In genomic region chr4:147683717-147684700, GRCh38 we compare ENCODE assay signal across 1 cellular context.
TF ChIP-seq lines count a peak whose summit lies in the region.

Gene PRMT9, minus strand, starts transcription at chr4:147684163. Its CDS starts 176 bp downstream, at chr4:147683987.

TF ChIP-seq in K562, 482 proteins besides CTCF, POLR2A, EP300 and RAD21 (continued from another document and continues in another):
- TF ChIP-seq CEBPZ (IDR thresholded peaks at IDR 0.05; ENCODE audit: borderline replicate concordance, low read depth, low read length): no peak
- no peak for TF ChIP-seq ZBTB33 (CRISPR knock-in tag; IDR thresholded peaks at IDR 0.05)
- TF ChIP-seq NEUROD1 (IDR thresholded peaks at IDR 0.05; ENCODE audit: borderline replicate concordance, low read depth, low read length, partially characterized antibody): peak; percentile 14
- TF ChIP-seq ZSCAN29 (IDR thresholded peaks at IDR 0.05): no peak
- TF ChIP-seq ZNF511 (CRISPR knock-in tag; IDR thresholded peaks at IDR 0.05): 0 out of 2 replicates have a peak, but pooled peaks have one; percentile 73
- TF ChIP-seq TAL1 (IDR thresholded peaks at IDR 0.05): no peak
- TF ChIP-seq NFYB (IDR thresholded peaks at IDR 0.05; ENCODE audit: extremely low read depth, insufficient read length): no peak
- TF ChIP-seq ZNF239 (CRISPR knock-in tag; IDR thresholded peaks at IDR 0.05): no peak
- TF ChIP-seq POLR3G (IDR thresholded peaks at IDR 0.05; ENCODE audit: extremely low read depth, insufficient read length, insufficient replicate concordance): no peak
- no peak for TF ChIP-seq RBM15 (IDR thresholded peaks at IDR 0.05; ENCODE audit: insufficient read depth, low read length)
- TF ChIP-seq, protein P1, sequence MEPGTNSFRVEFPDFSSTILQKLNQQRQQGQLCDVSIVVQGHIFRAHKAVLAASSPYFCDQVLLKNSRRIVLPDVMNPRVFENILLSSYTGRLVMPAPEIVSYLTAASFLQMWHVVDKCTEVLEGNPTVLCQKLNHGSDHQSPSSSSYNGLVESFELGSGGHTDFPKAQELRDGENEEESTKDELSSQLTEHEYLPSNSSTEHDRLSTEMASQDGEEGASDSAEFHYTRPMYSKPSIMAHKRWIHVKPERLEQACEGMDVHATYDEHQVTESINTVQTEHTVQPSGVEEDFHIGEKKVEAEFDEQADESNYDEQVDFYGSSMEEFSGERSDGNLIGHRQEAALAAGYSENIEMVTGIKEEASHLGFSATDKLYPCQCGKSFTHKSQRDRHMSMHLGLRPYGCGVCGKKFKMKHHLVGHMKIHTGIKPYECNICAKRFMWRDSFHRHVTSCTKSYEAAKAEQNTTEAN (CRISPR knock-in tag; IDR thresholded peaks at IDR 0.05): no peak
- TF ChIP-seq ZBTB40 (IDR thresholded peaks at IDR 0.05): peak; percentile 30; the same call in 1 of the 2 replicates
- TF ChIP-seq ZBTB40 (CRISPR knock-in tag; IDR thresholded peaks at IDR 0.05): no peak
- no peak for TF ChIP-seq ZNF146 (CRISPR knock-in tag; IDR thresholded peaks at IDR 0.05; ENCODE audit: unreplicated experiment)
- no peak for TF ChIP-seq ZNF3 (CRISPR knock-in tag; IDR thresholded peaks at IDR 0.05)
- TF ChIP-seq, protein P2, sequence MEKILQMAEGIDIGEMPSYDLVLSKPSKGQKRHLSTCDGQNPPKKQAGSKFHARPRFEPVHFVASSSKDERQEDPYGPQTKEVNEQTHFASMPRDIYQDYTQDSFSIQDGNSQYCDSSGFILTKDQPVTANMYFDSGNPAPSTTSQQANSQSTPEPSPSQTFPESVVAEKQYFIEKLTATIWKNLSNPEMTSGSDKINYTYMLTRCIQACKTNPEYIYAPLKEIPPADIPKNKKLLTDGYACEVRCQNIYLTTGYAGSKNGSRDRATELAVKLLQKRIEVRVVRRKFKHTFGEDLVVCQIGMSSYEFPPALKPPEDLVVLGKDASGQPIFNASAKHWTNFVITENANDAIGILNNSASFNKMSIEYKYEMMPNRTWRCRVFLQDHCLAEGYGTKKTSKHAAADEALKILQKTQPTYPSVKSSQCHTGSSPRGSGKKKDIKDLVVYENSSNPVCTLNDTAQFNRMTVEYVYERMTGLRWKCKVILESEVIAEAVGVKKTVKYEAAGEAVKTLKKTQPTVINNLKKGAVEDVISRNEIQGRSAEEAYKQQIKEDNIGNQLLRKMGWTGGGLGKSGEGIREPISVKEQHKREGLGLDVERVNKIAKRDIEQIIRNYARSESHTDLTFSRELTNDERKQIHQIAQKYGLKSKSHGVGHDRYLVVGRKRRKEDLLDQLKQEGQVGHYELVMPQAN (IDR thresholded peaks at IDR 0.05; ENCODE audit: borderline replicate concordance): no peak
- no peak for TF ChIP-seq PURB (CRISPR knock-in tag; IDR thresholded peaks at IDR 0.05; ENCODE audit: low read depth)
- no peak for TF ChIP-seq ZNF518B (CRISPR knock-in tag; IDR thresholded peaks at IDR 0.05)
- no peak for TF ChIP-seq GTF2E2 (tag; IDR thresholded peaks at IDR 0.05)
- TF ChIP-seq ZBTB49 (CRISPR knock-in tag; IDR thresholded peaks at IDR 0.05; ENCODE audit: borderline replicate concordance): no peak
- TF ChIP-seq COPS2 (conservative IDR thresholded peaks at IDR 0.05): no peak
- peak in 1 of 2 experiments; percentile 93; a peak in 2 of 4 replicates for TF ChIP-seq TEAD1 (CRISPR knock-in tag; IDR thresholded peaks at IDR 0.05)
- TF ChIP-seq MAZ (CRISPR knock-in tag; conservative IDR thresholded peaks at IDR 0.05 in 1 of 2, IDR thresholded peaks at IDR 0.05 in 1 of 2): 0 out of 4 replicates have a peak, but pooled peaks of 1 of the 2 experiments have one; percentile 40
- no peak for TF ChIP-seq SNRNP70 (optimal IDR thresholded peaks at IDR 0.05; ENCODE audit: low read depth, low read length)
- TF ChIP-seq ZNF395 (CRISPR knock-in tag; IDR thresholded peaks at IDR 0.05): no peak
- peak; percentile 89 for TF ChIP-seq C11orf30 (IDR thresholded peaks at IDR 0.05; ENCODE audit: low read depth)
